Comparison of ENCODE assay signal across 2 cellular contexts in the genomic region with DNA sequence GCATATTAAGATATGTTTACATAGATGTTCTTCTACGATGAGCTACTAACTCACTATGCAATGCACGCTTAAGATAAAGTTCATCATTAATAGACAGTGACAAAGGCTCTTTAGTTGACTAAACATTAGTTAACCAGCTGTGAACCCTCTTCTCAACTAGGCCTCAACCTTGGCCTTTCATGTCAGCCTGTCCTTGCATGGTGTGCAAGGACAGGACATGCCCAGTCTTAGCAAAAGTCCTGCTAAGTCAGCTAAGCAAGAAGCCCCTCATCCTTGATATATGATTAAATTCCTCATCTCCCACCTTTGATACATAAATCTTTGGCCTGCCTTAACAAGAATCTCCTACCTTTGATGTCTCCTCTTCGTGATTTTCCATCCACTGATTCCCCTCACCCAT.
TF ChIP-seq lines count a peak whose summit lies in the region.

No MANE protein-coding gene starts in this region.

TF ChIP-seq in GM23338, 12 proteins besides CTCF, POLR2A, EP300 and RAD21 (continued from another document):
- TF ChIP-seq POLR2AphosphoS5 (IDR thresholded peaks at IDR 0.05; ENCODE audit: low read depth) (no peak), ZNF114 (CRISPR knock-in tag; IDR thresholded peaks at IDR 0.05) (no peak)

TF ChIP-seq in H1, 55 proteins besides CTCF, POLR2A, EP300 and RAD21 (continued from another document):
- TF ChIP-seq, protein P1, sequence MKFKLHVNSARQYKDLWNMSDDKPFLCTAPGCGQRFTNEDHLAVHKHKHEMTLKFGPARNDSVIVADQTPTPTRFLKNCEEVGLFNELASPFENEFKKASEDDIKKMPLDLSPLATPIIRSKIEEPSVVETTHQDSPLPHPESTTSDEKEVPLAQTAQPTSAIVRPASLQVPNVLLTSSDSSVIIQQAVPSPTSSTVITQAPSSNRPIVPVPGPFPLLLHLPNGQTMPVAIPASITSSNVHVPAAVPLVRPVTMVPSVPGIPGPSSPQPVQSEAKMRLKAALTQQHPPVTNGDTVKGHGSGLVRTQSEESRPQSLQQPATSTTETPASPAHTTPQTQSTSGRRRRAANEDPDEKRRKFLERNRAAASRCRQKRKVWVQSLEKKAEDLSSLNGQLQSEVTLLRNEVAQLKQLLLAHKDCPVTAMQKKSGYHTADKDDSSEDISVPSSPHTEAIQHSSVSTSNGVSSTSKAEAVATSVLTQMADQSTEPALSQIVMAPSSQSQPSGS (IDR thresholded peaks at IDR 0.05; ENCODE audit: low read length), result no peak
